Comparison of ENCODE assay signal across 8 cellular contexts in the genomic region with DNA sequence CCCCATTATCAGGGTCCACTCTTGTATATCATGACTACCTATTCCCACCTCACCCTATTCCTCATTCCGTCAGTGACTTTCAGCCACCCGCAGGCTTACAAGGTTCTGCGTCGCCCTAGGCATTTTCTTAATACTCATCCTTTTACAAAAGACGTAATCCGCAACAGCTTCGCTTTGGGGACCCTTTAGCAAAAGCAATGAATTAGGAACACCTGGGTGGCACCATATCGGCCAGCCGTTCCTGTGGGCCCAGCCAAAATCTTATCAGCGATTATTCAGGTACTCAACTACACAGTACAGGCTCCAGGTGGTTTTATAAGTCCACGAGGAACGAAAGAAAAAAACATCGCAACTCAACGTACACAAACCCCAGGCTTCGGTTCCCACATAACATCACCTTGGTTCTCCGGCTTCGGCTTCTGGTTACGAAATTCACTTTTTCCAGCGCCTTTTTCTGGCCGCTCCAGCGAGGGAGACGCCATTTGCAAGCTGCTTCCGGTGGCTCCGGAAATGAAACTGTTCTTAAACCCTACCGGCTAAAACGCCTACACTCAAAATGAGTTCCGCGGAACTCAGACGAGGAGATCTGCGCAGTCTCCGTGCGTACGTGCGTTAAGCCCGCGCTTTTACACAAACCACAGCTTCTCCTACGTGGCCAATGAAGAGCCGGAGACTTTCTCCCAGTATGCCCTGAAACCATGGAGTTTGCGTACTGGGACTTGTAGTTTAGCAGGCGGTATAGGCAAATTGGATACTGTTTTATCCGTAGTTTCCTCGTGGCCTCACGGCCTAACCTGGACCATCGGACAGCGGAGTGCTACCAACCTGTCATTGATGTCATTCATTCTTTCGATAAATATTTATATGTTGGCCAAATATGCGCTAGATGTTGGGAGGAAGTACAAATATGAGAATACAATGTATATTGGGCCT. TPM values are rescaled to one million over a fixed set of nuclear protein-coding genes. Genes with fewer than 3 reads are reported as not detected.
A peak's percentile ranks its signal among the peaks of the same experiment; 100 is the strongest.
DNase-seq lines count a peak whose midpoint lies in the region; ATAC-seq and TF ChIP-seq lines count a peak whose summit lies in the region.

A gene (minus strand): TSS at position 494 of the 933 bp plus-strand sequence. CDS start 12 bp downstream, at position 482.

- TF ChIP-seq CTCF in GM06990 (IDR thresholded peaks at IDR 0.05; ENCODE audit: insufficient read depth, low read length, poor library complexity, severe bottlenecking), result no peak
- TF ChIP-seq CTCF in suprapubic skin (IDR thresholded peaks at IDR 0.05), result no peak

- H3K4me1 ChIP-seq in suprapubic skin, result peaks cover 26% of the 10 kb centered on the region

- H3K36me3 ChIP-seq in GM06990 (ENCODE audit: control insufficient read depth, insufficient read depth, low read length) (no peaks in the 10 kb centered on the region), suprapubic skin (peaks cover 4% of the 10 kb centered on the region)

- peak within 1 kb of the TSS; percentile 71 for H3K27ac ChIP-seq in suprapubic skin

- DNase-seq in GM06990 (ENCODE audit: extremely low read depth, insufficient read length), result peak; percentile 86
- DNase-seq in NCI-H1092 treated with DMSO at 0.1 percent for 48 hours (lab: John Stamatoyannopoulos, UW), result peak; percentile 87
- peak; percentile 80 for DNase-seq in SKM-1 (lab: John Stamatoyannopoulos, UW; ENCODE audit: unreplicated experiment)
- DNase-seq in activated naive CD4-positive, alpha-beta T cell treated with anti-CD3 and anti-CD28 coated beads, Interleukin-2, amount 50 U/mL, for 72 hours (ENCODE audit: low spot score in 2 of 2), result peak; percentile 77 to 92
- DNase-seq in globus pallidus (ENCODE audit: low spot score), result peak; percentile 98
- peak; percentile 62 to 98 (median 93) for DNase-seq in nucleus accumbens (lab: John Stamatoyannopoulos, UW)
- DNase-seq in suprapubic skin (ENCODE audit: low spot score in 2 of 2), result peak; percentile 93 to 94

- peak within 1 kb of the TSS; percentile 94 for H3K4me3 ChIP-seq in GM06990 (replicated peaks; ENCODE audit: low read depth, low read length)
- H3K4me3 ChIP-seq in suprapubic skin, result peak within 1 kb of the TSS; percentile 82

- no peak for TF ChIP-seq EP300 in suprapubic skin (IDR thresholded peaks at IDR 0.05)

- peaks cover 18 to 23% of the 10 kb centered on the region in 2 donors for H3K36me3 Mint-ChIP-seq in activated naive CD4-positive, alpha-beta T cell treated with anti-CD3 and anti-CD28 coated beads, Interleukin-2, amount 50 U/mL, for 72 hours

- no peaks in the 10 kb centered on the region for H3K9me3 ChIP-seq in suprapubic skin

- peak in 1 of 2 donors; percentile 42 for TF ChIP-seq POLR2A in suprapubic skin (IDR thresholded peaks at IDR 0.05)

- H3K9me3 Mint-ChIP-seq in activated naive CD4-positive, alpha-beta T cell treated with anti-CD3 and anti-CD28 coated beads, Interleukin-2, amount 50 U/mL, for 72 hours, result no peaks in the 10 kb centered on the region

- H3K27ac Mint-ChIP-seq in activated naive CD4-positive, alpha-beta T cell treated with anti-CD3 and anti-CD28 coated beads, Interleukin-2, amount 50 U/mL, for 72 hours, result peak within 1 kb of the TSS; percentile 99 to 100

- H3K27me3 ChIP-seq in GM06990 (replicated peaks; ENCODE audit: control insufficient read depth, insufficient read depth, low read length), result no peaks in the 10 kb centered on the region
- no peaks in the 10 kb centered on the region for H3K27me3 ChIP-seq in suprapubic skin

- ATAC-seq in HG02610 (IDR thresholded peaks at IDR 0.05; ENCODE audit: unreplicated experiment), result peak; percentile 95
- ATAC-seq in activated naive CD4-positive, alpha-beta T cell treated with anti-CD3 and anti-CD28 coated beads, Interleukin-2, amount 50 U/mL, for 72 hours, result peak; percentile 97

- WGBS in suprapubic skin, result 5% methylated on average over 44 of the region's 47 CpGs

RNA-seq across cellular contexts. Expression of the gene that starts here (rescaled TPM):
- 100 to 1,000 TPM; 100 to 149 TPM for total RNA-seq in activated naive CD4-positive, alpha-beta T cell treated with anti-CD3 and anti-CD28 coated beads, Interleukin-2, amount 50 U/mL, for 72 hours
- 10 to 100 TPM; 34.6 to 56.5 (median 39.1) TPM for total RNA-seq in suprapubic skin

Comparison
In these comparisons a context has a peak if more than half of its experiments do, and no peak if none do; other contexts are left out.
1. Peak in every context shown above with its lines: DNase-seq, ATAC-seq, H3K4me3 ChIP-seq and H3K27ac ChIP-seq.